In the genomic region with DNA sequence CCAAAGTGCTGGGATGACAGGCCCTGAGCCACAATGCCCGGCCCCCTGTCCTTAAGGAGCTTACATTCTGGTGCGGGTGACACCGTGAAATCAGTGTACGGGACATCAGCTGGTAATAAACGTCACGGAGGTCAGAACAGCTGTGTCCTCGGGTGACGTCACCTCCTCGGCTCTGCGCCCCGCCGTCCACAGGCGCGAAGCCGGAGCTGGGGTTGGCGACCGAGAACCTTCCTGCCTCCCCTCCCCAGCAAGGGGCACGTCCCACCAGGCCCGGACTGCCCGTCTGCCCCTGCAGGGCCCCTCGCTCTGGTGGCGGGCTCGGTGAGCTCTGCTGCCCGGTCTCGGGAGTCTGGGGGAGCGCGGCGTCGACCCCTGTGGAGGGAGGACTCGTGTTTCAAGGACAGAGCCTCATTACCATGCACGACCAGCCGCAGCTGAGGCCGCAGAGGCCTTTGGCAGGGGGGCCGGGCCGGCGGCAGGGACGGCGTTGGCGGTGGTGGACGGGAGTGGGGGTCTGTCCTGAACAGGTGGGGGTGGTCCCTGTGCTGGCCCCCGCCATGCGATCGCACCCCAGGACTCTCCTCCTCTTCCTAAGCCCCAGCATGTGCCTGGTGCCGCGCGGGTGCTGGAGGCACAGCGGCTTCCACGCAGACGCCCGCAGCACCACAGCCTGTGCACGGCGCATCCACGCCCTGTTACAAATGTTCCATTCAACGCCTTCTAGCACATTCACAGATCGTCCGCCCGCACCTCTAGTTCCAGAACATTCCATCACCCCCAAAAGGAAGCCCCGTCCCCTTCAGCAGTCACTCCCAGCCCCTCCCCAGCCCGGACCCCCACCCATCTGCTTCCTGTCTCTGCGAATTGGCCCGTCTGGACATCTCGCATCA, we compare ENCODE assay signal across 9 cellular contexts. TPM values are rescaled to one million over a fixed set of nuclear protein-coding genes. Genes with fewer than 3 reads are reported as not detected.
DNase-seq lines count a peak whose midpoint lies in the region; ATAC-seq and TF ChIP-seq lines count a peak whose summit lies in the region.
"Had no signal": no experiment of that assay in that cellular context is flagged by ENCODE, and none has a peak within 500 bp of the region (broad histone marks: within the 10 kb centered on the region; RNA-seq: fewer than 3 reads in every experiment).

No MANE protein-coding gene starts in this region.

- H3K9me3 ChIP-seq in heart left ventricle = no peaks in the 10 kb centered on the region

- peak overlapping the region; percentile 64 for H3K27ac Mint-ChIP-seq in stimulated activated memory B cell treated with anti-CD40 and anti-IgM and Interleukin-4, amounts not matched to agents 10 μg/mL and 1 μg/mL and 100 μg/mL, for 72 hours

- WGBS in heart left ventricle, 4 donors = 13 to 33% (median 23%) methylated on average over 32 to 62 of the region's 62 CpGs

- H3K27ac ChIP-seq in heart left ventricle = no peak overlapping the region

- peak in 2 of 3 experiments; percentile 57 to 72 for DNase-seq in NCI-H1417 (lab: John Stamatoyannopoulos, UW)
- no peak for DNase-seq in NCI-H1417 treated with DMSO at 0.1 percent for 48 hours (lab: John Stamatoyannopoulos, UW)
- peak; percentile 52 to 71 (median 63) for DNase-seq in heart left ventricle
- no peak for DNase-seq in pons (ENCODE audit: low spot score)
- DNase-seq: 8988T, NCI-H187 had no signal

- peaks cover 0 to 10% (median 7%) of the 10 kb centered on the region in 12 donors for H3K4me1 ChIP-seq in heart left ventricle

- H3K36me3 Mint-ChIP-seq in stimulated activated memory B cell treated with anti-CD40 and anti-IgM and Interleukin-4, amounts not matched to agents 10 μg/mL and 1 μg/mL and 100 μg/mL, for 72 hours = no peaks in the 10 kb centered on the region

- TF ChIP-seq POLR2A in heart left ventricle (IDR thresholded peaks at IDR 0.05) = no peak

- peak overlapping the region in 4 of 12 donors; percentile 8 to 22 (median 12) for H3K4me3 ChIP-seq in heart left ventricle

- peaks cover 7 to 50% (median 21%) of the 10 kb centered on the region in 9 donors for H3K27me3 ChIP-seq in heart left ventricle

- peak in 3 of 4 donors; percentile 55 to 89 (median 80) for ATAC-seq in heart left ventricle
- ATAC-seq in stimulated activated memory B cell treated with anti-CD40 and anti-IgM and Interleukin-4, amounts not matched to agents 10 μg/mL and 1 μg/mL and 100 μg/mL, for 72 hours = peak; percentile 62
- ATAC-seq in GM21786 (IDR thresholded peaks at IDR 0.05; ENCODE audit: unreplicated experiment) = no peak

- no peaks in the 10 kb centered on the region for H3K36me3 ChIP-seq in heart left ventricle

- H3K4me1 Mint-ChIP-seq in stimulated activated memory B cell treated with anti-CD40 and anti-IgM and Interleukin-4, amounts not matched to agents 10 μg/mL and 1 μg/mL and 100 μg/mL, for 72 hours = peaks cover 54% of the 10 kb centered on the region

- peak overlapping the region; percentile 67 for H3K4me3 Mint-ChIP-seq in stimulated activated memory B cell treated with anti-CD40 and anti-IgM and Interleukin-4, amounts not matched to agents 10 μg/mL and 1 μg/mL and 100 μg/mL, for 72 hours

- no peak for TF ChIP-seq CTCF in heart left ventricle (IDR thresholded peaks at IDR 0.05)

- intact Hi-C loops in heart left ventricle (cut with DNase I) = no loop called here

- H3K9me3 Mint-ChIP-seq in stimulated activated memory B cell treated with anti-CD40 and anti-IgM and Interleukin-4, amounts not matched to agents 10 μg/mL and 1 μg/mL and 100 μg/mL, for 72 hours = peaks cover 2% of the 10 kb centered on the region

- H3K27me3 Mint-ChIP-seq in stimulated activated memory B cell treated with anti-CD40 and anti-IgM and Interleukin-4, amounts not matched to agents 10 μg/mL and 1 μg/mL and 100 μg/mL, for 72 hours = peaks cover 32% of the 10 kb centered on the region

RNA-seq across cellular contexts. Expression of a gene that starts 5.4 kb away (rescaled TPM):
- total RNA-seq in heart left ventricle = under 1 TPM in 1 of 9 donors, not detected in 8; 0.50 TPM
- not detected for polyA plus RNA-seq in heart left ventricle
- total RNA-seq: mesenteric fat pad had no signal

RNA-seq across cellular contexts. Expression of a gene that starts 20.6 kb away (rescaled TPM):
- total RNA-seq in heart left ventricle = 1 to 10 TPM in 2 of 9 donors, under 1 TPM in 7; 0.11 to 1.6 (median 0.48) TPM
- polyA plus RNA-seq in heart left ventricle = under 1 TPM; 0.21 to 0.23 TPM

RNA-seq across cellular contexts. Expression of a gene that starts 25.8 kb away (rescaled TPM):
- total RNA-seq in heart left ventricle = 10 to 100 TPM; 33.8 to 79.1 (median 41.0) TPM
- polyA plus RNA-seq in heart left ventricle = 100 to 1,000 TPM; 187 to 213 TPM

RNA-seq across cellular contexts. Expression of a gene that starts 25.9 kb away (rescaled TPM):
- 10 to 100 TPM; 17.6 to 30.9 (median 21.6) TPM for total RNA-seq in heart left ventricle
- polyA plus RNA-seq in heart left ventricle = 10 to 100 TPM; 18.9 to 31.2 TPM

RNA-seq across cellular contexts. Expression of a gene that starts 46.3 kb away (rescaled TPM):
- total RNA-seq in heart left ventricle = under 1 TPM in 1 of 9 donors, not detected in 8; 0.25 TPM
- polyA plus RNA-seq in heart left ventricle = under 1 TPM in 1 of 2 donors, not detected in 1; 0.34 TPM
- total RNA-seq: mesenteric fat pad had no signal

Comparison
In these comparisons a context has a peak if more than half of its experiments do, and no peak if none do; other contexts are left out.
1. DNase-seq: peak in NCI-H1417 (2 of 3) and heart left ventricle (5 of 5); none in NCI-H1417 treated with DMSO at 0.1 percent for 48 hours (single experiment) and pons (single experiment).